ENCODE assay signal across 8 cellular contexts in genomic region chr19:18488838-18489626, GRCh38. TPM values are rescaled to one million over a fixed set of nuclear protein-coding genes. Genes with fewer than 3 reads are reported as not detected.
DNase-seq lines count a peak whose midpoint lies in the region; ATAC-seq and TF ChIP-seq lines count a peak whose summit lies in the region.

No MANE protein-coding gene starts in this region.

- H3K79me2 ChIP-seq in mesendoderm (ENCODE audit: control insufficient read depth, insufficient read depth, low read length): peaks cover 8% of the 10 kb centered on the region

- no peak overlapping the region for H3K18ac ChIP-seq in mesendoderm (ENCODE audit: low read length)

- H2BK120ac ChIP-seq in mesendoderm (ENCODE audit: low read depth, low read length): no peak overlapping the region

- no peak overlapping the region for H4K5ac ChIP-seq in mesendoderm (ENCODE audit: low read length)

- H3K36me3 ChIP-seq in mesendoderm (ENCODE audit: control insufficient read depth, insufficient read depth, low read length): no peaks in the 10 kb centered on the region

- ATAC-seq in HG02678 (IDR thresholded peaks at IDR 0.05; ENCODE audit: unreplicated experiment) (no peak), GM21723 (IDR thresholded peaks at IDR 0.05; ENCODE audit: unreplicated experiment) (no peak)

- no peak overlapping the region for H3K9ac ChIP-seq in mesendoderm (ENCODE audit: low read length)

- H3K4me1 ChIP-seq in mesendoderm (ENCODE audit: control insufficient read depth, low read depth, low read length): no peaks in the 10 kb centered on the region

- H3K79me1 ChIP-seq in mesendoderm (ENCODE audit: low read length): peaks cover 27% of the 10 kb centered on the region

- WGBS in mesendoderm (ENCODE audit: extremely low coverage, insufficient coverage, low lambda C conversion rate): no CpG with 5 or more reads among the region's 22 CpGs

- peak; percentile 63 for TF ChIP-seq CTCF in choroid plexus epithelial cell (conservative IDR thresholded peaks at IDR 0.05; ENCODE audit: low read depth, low read length)

- no peak overlapping the region for H3K4ac ChIP-seq in mesendoderm (ENCODE audit: low read depth, low read length)

- peak; percentile 44 for DNase-seq in COLO668 (lab: John Stamatoyannopoulos, UW; ENCODE audit: unreplicated experiment)
- peak; percentile 76 for DNase-seq in NCI-H1105 treated with DMSO at 0.1 percent for 48 hours (lab: John Stamatoyannopoulos, UW)
- no peak for DNase-seq in choroid plexus epithelial cell (ENCODE audit: low read depth)
- peak; percentile 63 for DNase-seq in mesendoderm
- DNase-seq in NCI-H526 treated with DMSO at 0.1 percent for 48 hours (lab: John Stamatoyannopoulos, UW): no peak
- DNase-seq in NCI-H748 treated with DMSO at 0.1 percent for 48 hours (lab: John Stamatoyannopoulos, UW): no peak

- H3K27me3 ChIP-seq in mesendoderm (ENCODE audit: insufficient read depth, low read length, poor library complexity): no peaks in the 10 kb centered on the region

- H3K56ac ChIP-seq in mesendoderm (ENCODE audit: low read length): no peak overlapping the region

- no peak overlapping the region for H2AK5ac ChIP-seq in mesendoderm (ENCODE audit: low read length)

- H3K4me2 ChIP-seq in mesendoderm (ENCODE audit: low read length): no peak overlapping the region

- H2BK15ac ChIP-seq in mesendoderm (replicated peaks; ENCODE audit: low read depth): no peak overlapping the region

- no peak overlapping the region for H3K23ac ChIP-seq in mesendoderm (ENCODE audit: low read length)

- H3K4me3 ChIP-seq in choroid plexus epithelial cell (ENCODE audit: low read depth, low read length) (no peak overlapping the region), mesendoderm (ENCODE audit: low read length) (no peak overlapping the region)

- no peak overlapping the region for H2BK5ac ChIP-seq in mesendoderm (ENCODE audit: low read length)

- no peak overlapping the region for H3K27ac ChIP-seq in mesendoderm (ENCODE audit: low read depth, low read length)

- H4K8ac ChIP-seq in mesendoderm (ENCODE audit: low read depth, low read length): no peak overlapping the region

RNA-seq across cellular contexts. Expression of gene ELL, which starts 32.8 kb away (rescaled TPM):
- polyA plus RNA-seq in mesendoderm (2013, experiment 1 of 2): 9.6 TPM
- polyA plus RNA-seq in mesendoderm (2013, experiment 2 of 2): 9.3 TPM

RNA-seq across cellular contexts. Expression of gene ISYNA1, which starts 51.1 kb away (rescaled TPM):
- polyA plus RNA-seq in mesendoderm (2013, experiment 1 of 2): 76.6 TPM
- polyA plus RNA-seq in mesendoderm (2013, experiment 2 of 2): 79.2 TPM

RNA-seq across cellular contexts. Expression of gene FKBP8, which starts 54.3 kb away (rescaled TPM):
- 132 TPM for polyA plus RNA-seq in mesendoderm (2013, experiment 1 of 2)
- 131 TPM for polyA plus RNA-seq in mesendoderm (2013, experiment 2 of 2)

Comparison
In these comparisons a context has a peak if more than half of its experiments do, and no peak if none do; other contexts are left out.
1. DNase-seq: peak in COLO668 (single experiment), NCI-H1105 treated with DMSO at 0.1 percent for 48 hours (single experiment) and mesendoderm (single experiment); none in choroid plexus epithelial cell (single experiment), NCI-H526 treated with DMSO at 0.1 percent for 48 hours (single experiment) and NCI-H748 treated with DMSO at 0.1 percent for 48 hours (single experiment).